ENCODE assay signal across 21 cellular contexts in the genomic region with DNA sequence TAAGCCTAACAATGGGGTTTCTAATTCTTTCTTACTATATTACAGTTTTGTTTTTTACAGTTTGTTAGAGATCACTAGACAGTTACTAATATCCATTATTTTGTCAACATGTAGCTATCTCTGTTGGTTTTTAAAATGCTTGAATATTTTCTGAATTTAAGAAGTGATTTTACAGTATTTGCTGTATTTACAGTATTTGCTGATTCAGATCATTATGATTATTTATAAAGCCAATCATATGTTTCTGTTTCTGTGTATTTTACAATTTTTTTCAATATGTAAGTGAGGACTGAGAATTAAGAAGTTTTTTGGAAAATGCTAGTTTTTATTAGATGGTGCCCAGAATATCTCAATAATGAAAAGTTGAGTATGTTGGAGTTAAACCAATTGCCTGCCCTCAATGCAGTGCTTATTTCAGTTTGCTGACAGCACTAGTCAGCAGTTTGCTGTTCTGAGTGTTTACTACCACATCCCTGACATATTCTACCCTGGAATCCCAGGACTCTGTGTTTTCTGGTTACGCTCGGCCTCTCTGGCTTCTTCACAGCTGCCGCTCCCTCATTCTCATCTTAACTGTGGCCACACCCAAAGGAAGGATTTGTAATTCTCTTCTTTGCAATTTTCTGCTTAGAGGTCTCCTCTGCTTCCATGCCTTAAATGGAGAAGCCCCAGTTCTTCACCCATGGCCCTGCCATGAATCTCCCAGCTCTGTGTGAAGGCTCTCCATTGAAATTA.
DNase-seq lines count a peak whose midpoint lies in the region; ATAC-seq, FAIRE-seq and TF ChIP-seq lines count a peak whose summit lies in the region.
"Had no signal": no experiment of that assay in that cellular context is flagged by ENCODE, and none has a peak within 500 bp of the region (broad histone marks: within the 10 kb centered on the region; RNA-seq: fewer than 3 reads in every experiment).

No MANE protein-coding gene starts in this region.

- DNase-seq in A172 (ENCODE audit: low spot score) (peak; percentile 81), GM12892 (ENCODE audit: insufficient read length) (no peak), GM12878 (ENCODE audit: low read depth, low spot score) (no peak), lower lobe of right lung (no peak), DMS153 treated with DMSO at 0.1 percent for 48 hours (lab: John Stamatoyannopoulos, UW; ENCODE audit: unreplicated experiment) (no peak), NCI-H1417 treated with DMSO at 0.1 percent for 48 hours (lab: John Stamatoyannopoulos, UW) (no peak), progenitor cell of endocrine pancreas (ENCODE audit: low spot score, unreplicated experiment) (no peak)
- no peak for DNase-seq in stimulated activated naive CD4-positive, alpha-beta T cell (lab: John Stamatoyannopoulos, UW)
- DNase-seq: activated CD8-positive, alpha-beta memory T cell treated with anti-CD3 and anti-CD28 coated beads, Interleukin-2, amount 10 ng/mL, durations not matched to agents 7 days and 5 days; activated naive CD4-positive, alpha-beta T cell treated with anti-CD3 and anti-CD28 coated beads, Interleukin-2, amount 50 U/mL, for 16 hours; central memory CD4-positive, alpha-beta T cell; DMS53; hippocampal formation; left ventricle myocardium superior; NCI-H1694 treated with DMSO at 0.1 percent for 48 hours; NCI-H524 treated with DMSO at 0.1 percent for 48 hours; Peyer's patch; stimulated activated CD4-positive, alpha-beta T cell treated with anti-CD3 and anti-CD28 coated beads, Interleukin-4, amount 100 ng/mL, for 24 hours had no signal

- H3K79me2 ChIP-seq in GM12878 (ENCODE audit: control insufficient read depth, insufficient read depth, low read length) = no peaks in the 10 kb centered on the region; the same call in 1 of the 2 replicates

- H3K4me3 Mint-ChIP-seq in progenitor cell of endocrine pancreas (ENCODE audit: low read depth) = no peak overlapping the region
- H3K4me3 Mint-ChIP-seq: activated CD8-positive, alpha-beta memory T cell treated with anti-CD3 and anti-CD28 coated beads, Interleukin-2, amount 10 ng/mL, durations not matched to agents 7 days and 5 days; natural killer cell treated with Interleukin-12 subunit alpha and Interleukin-12 subunit beta and Interleukin-15 and Interleukin-18, amount 100 ng/mL, for 72 hours had no signal

- H3K4me1 Mint-ChIP-seq in progenitor cell of endocrine pancreas (ENCODE audit: low read depth) = peaks cover 14% of the 10 kb centered on the region

- H3K4me2 ChIP-seq in GM12878 (ENCODE audit: control insufficient read depth, insufficient read depth) = peak overlapping the region; percentile 77

- H3K27ac Mint-ChIP-seq in progenitor cell of endocrine pancreas = no peak overlapping the region
- H3K27ac Mint-ChIP-seq: activated CD8-positive, alpha-beta memory T cell treated with anti-CD3 and anti-CD28 coated beads, Interleukin-2, amount 10 ng/mL, durations not matched to agents 7 days and 5 days; natural killer cell treated with Interleukin-12 subunit alpha and Interleukin-12 subunit beta and Interleukin-15 and Interleukin-18, amount 100 ng/mL, for 72 hours had no signal

- no peak overlapping the region for H3K9ac ChIP-seq in GM12878 (ENCODE audit: control insufficient read depth, insufficient read depth, low read length)

- peaks cover 2% of the 10 kb centered on the region for H3K36me3 Mint-ChIP-seq in progenitor cell of endocrine pancreas (ENCODE audit: insufficient read depth)
- H3K36me3 Mint-ChIP-seq: activated CD8-positive, alpha-beta memory T cell treated with anti-CD3 and anti-CD28 coated beads, Interleukin-2, amount 10 ng/mL, durations not matched to agents 7 days and 5 days; natural killer cell treated with Interleukin-12 subunit alpha and Interleukin-12 subunit beta and Interleukin-15 and Interleukin-18, amount 100 ng/mL, for 72 hours had no signal

- WGBS in GM12878 (ENCODE audit: insufficient coverage, insufficient replicate concordance, low lambda C conversion rate, missing lambda C conversion rate) = 96% methylated on average over 3 of the region's 3 CpGs

- ATAC-seq in GM12878 = no peak
- peak; percentile 31 to 37 for ATAC-seq in lower lobe of right lung
- ATAC-seq: activated CD8-positive, alpha-beta memory T cell treated with anti-CD3 and anti-CD28 coated beads, Interleukin-2, amount 10 ng/mL, durations not matched to agents 7 days and 5 days; left ventricle myocardium superior; natural killer cell treated with Interleukin-12 subunit alpha and Interleukin-12 subunit beta and Interleukin-15 and Interleukin-18, amount 100 ng/mL, for 72 hours had no signal

- H3K4me3 ChIP-seq in GM12878 (peak overlapping the region; percentile 36; the same call in 1 of the 2 replicates), lower lobe of right lung (no peak overlapping the region)
- H3K4me3 ChIP-seq: Peyer's patch, right atrium auricular region had no signal

- intact Hi-C loops in GM12878 (cut with micrococcal nuclease; ENCODE audit: unreplicated experiment) = loop anchor here (5.0 kb wide), 1 partner anchor 108 kb away; no protein-coding TSS in a partner anchor
- intact Hi-C loops in lower lobe of right lung (cut with DNase I) = no loop called here

- H3K9me3 ChIP-seq in GM12878 (replicated peaks; ENCODE audit: control insufficient read depth, insufficient read depth, low read length) = no peaks in the 10 kb centered on the region; the same call in 2 of the 3 replicates
- H3K9me3 ChIP-seq in lower lobe of right lung = no peaks in the 10 kb centered on the region
- H3K9me3 ChIP-seq: Peyer's patch, right atrium auricular region had no signal

- no peak for TF ChIP-seq EP300 in GM12878 (IDR thresholded peaks at IDR 0.05; ENCODE audit: borderline replicate concordance in 1 of 2, control insufficient read depth in 1 of 2, low read depth in 2 of 2, low read length in 2 of 2)

- BruUV-seq in GM12878 (replicated peaks; lab: Mats Ljungman, UMichigan) = no TSS peak

- POLR2A ChIA-PET in GM12878 (lab: Charles Lee) = interaction anchor here (2.2 to 2.6 kb wide), 2 partner anchors 24 to 70 kb away, joined by 5 to 9 read pairs; no protein-coding TSS in a partner anchor

- no peak overlapping the region for H2AFZ ChIP-seq in GM12878 (ENCODE audit: control insufficient read depth, low read depth, low read length)

- H3K27ac ChIP-seq in GM12878 (ENCODE audit: control insufficient read depth, insufficient read depth) (0 out of 2 replicates have a peak overlapping the region, but pooled peaks have one; percentile 18), lower lobe of right lung (no peak overlapping the region)
- H3K27ac ChIP-seq: Peyer's patch, right atrium auricular region had no signal

- CTCF ChIA-PET in GM12878 (lab: Yijun Ruan, JAX) = interaction anchor here (0.9 to 10.6 kb wide), 10 partner anchors 12 to 167 kb away, joined by 3 to 157 read pairs (median 4); a partner anchor contains a TSS

- TF ChIP-seq CTCF in GM12878 (IDR thresholded peaks at IDR 0.05 in 2 of 3, conservative IDR thresholded peaks at IDR 0.05 in 1 of 3; ENCODE audit: control insufficient read depth in 2 of 3, extremely low read depth in 1 of 3, insufficient read depth in 1 of 3, low read depth in 3 of 3, low read length in 3 of 3) (no peak), lower lobe of right lung (IDR thresholded peaks at IDR 0.05) (no peak), progenitor cell of endocrine pancreas (IDR thresholded peaks at IDR 0.05; ENCODE audit: unreplicated experiment) (no peak)

- SMC1A ChIA-PET in GM12878 (lab: Charles Lee; ENCODE audit: uncharacterized antibody, unreplicated experiment) = interaction anchor here (0.8 to 11.7 kb wide), 11 partner anchors 12 to 155 kb away, joined by 3 to 297 read pairs (median 3); a partner anchor contains a TSS

- H3K27me3 ChIP-seq in GM12878 (replicated peaks in 1 of 2; ENCODE audit: control insufficient read depth in 2 of 2, insufficient read depth in 2 of 2, low read length in 1 of 2) = no peaks in the 10 kb centered on the region
- no peaks in the 10 kb centered on the region for H3K27me3 ChIP-seq in lower lobe of right lung (ENCODE audit: low read depth)
- H3K27me3 ChIP-seq: Peyer's patch, right atrium auricular region had no signal

- TF ChIP-seq POLR2A in GM12892 (IDR thresholded peaks at IDR 0.05; ENCODE audit: low read depth, low read length) (no peak), GM12878 (IDR thresholded peaks at IDR 0.05; ENCODE audit: low read depth, low read length) (no peak)

- TF ChIP-seq RAD21 in GM12878 (IDR thresholded peaks at IDR 0.05; ENCODE audit: insufficient read depth, low read depth, low read length) = no peak

- peaks cover 48% of the 10 kb centered on the region for H3K4me1 ChIP-seq in GM12878 (ENCODE audit: control insufficient read depth, insufficient read depth, low read length)
- H3K4me1 ChIP-seq in lower lobe of right lung = peaks cover 14% of the 10 kb centered on the region
- H3K4me1 ChIP-seq: Peyer's patch, right atrium auricular region had no signal

- in situ Hi-C loops in GM12878 (cut with MboI) = no loop called here

- FAIRE-seq in GM12892 (lab: Jason Lieb, UNC) (peak; percentile 50), GM12878 (lab: Jason Lieb, UNC) (no peak)
- FAIRE-seq: endothelial cell of umbilical vein had no signal

- no peaks in the 10 kb centered on the region for H4K20me1 ChIP-seq in GM12878 (ENCODE audit: control insufficient read depth, insufficient read depth)

- H3K9me3 Mint-ChIP-seq in progenitor cell of endocrine pancreas (ENCODE audit: low read depth) = peaks cover 5% of the 10 kb centered on the region
- H3K9me3 Mint-ChIP-seq: natural killer cell treated with Interleukin-12 subunit alpha and Interleukin-12 subunit beta and Interleukin-15 and Interleukin-18, amount 100 ng/mL, for 72 hours had no signal

- RAD21 ChIA-PET in GM12878 (lab: Charles Lee; ENCODE audit: unreplicated experiment) = interaction anchor here (0.9 to 11.4 kb wide), 8 partner anchors 25 to 212 kb away, joined by 3 to 257 read pairs (median 4); a partner anchor contains a TSS

- H3K36me3 ChIP-seq in GM12878 (ENCODE audit: control insufficient read depth in 2 of 2, insufficient read depth in 2 of 2, low read length in 1 of 2) (no peaks in the 10 kb centered on the region), lower lobe of right lung (no peaks in the 10 kb centered on the region)
- H3K36me3 ChIP-seq: Peyer's patch, right atrium auricular region had no signal

- no peaks in the 10 kb centered on the region for H3K27me3 Mint-ChIP-seq in progenitor cell of endocrine pancreas

TF ChIP-seq in GM12878, 131 proteins besides CTCF, POLR2A, EP300 and RAD21 (continues in another document):
- no peak for TF ChIP-seq NRF1 (conservative IDR thresholded peaks at IDR 0.05; ENCODE audit: low read depth, low read length)
- no peak for TF ChIP-seq RFX5 (IDR thresholded peaks at IDR 0.05; ENCODE audit: low read depth, low read length)
- no peak for TF ChIP-seq RELA (IDR thresholded peaks at IDR 0.05; ENCODE audit: borderline replicate concordance, partially characterized antibody)
- TF ChIP-seq SIN3A (IDR thresholded peaks at IDR 0.05; ENCODE audit: low read depth, low read length) = no peak
